9 cellular contexts compared by ENCODE assay signal in genomic region chr16:84643180-84643583, GRCh38. TPM values are rescaled to one million over a fixed set of nuclear protein-coding genes. Genes with fewer than 3 reads are reported as not detected.
A peak's percentile ranks its signal among the peaks of the same experiment; 100 is the strongest.
DNase-seq lines count a peak whose midpoint lies in the region; ATAC-seq, FAIRE-seq and TF ChIP-seq lines count a peak whose summit lies in the region.
"Had no signal": no experiment of that assay in that cellular context is flagged by ENCODE, and none has a peak within 500 bp of the region (broad histone marks: within the 10 kb centered on the region; RNA-seq: fewer than 3 reads in every experiment).

No MANE protein-coding gene starts in this region.

- H3K79me2 ChIP-seq in keratinocyte (ENCODE audit: control insufficient read depth, insufficient read depth, low read length) = peaks cover 3% of the 10 kb centered on the region

- WGBS in HUES64 = 71% methylated on average over 8 of the region's 8 CpGs
- WGBS in transverse colon (ENCODE audit: low coverage in 1 of 2), 2 donors = 67 to 86% methylated on average over 5 to 7 of the region's 8 CpGs

- H3K27ac ChIP-seq in HUES64 (ENCODE audit: low read depth, low read length) (no peak overlapping the region), keratinocyte (ENCODE audit: control insufficient read depth, insufficient read depth, low read length) (peak overlapping the region; percentile 85), transverse colon (peak overlapping the region; percentile 56 to 69 (median 64))

- in situ Hi-C loops in transverse colon (cut with MboI; ENCODE audit: low pct_ligation_motif_present in 1 of 4, low pct_unique_long_range_greater_than_20kb in 1 of 4, low sequenced_read_pairs in 3 of 4) = no loop called here

- no peaks in the 10 kb centered on the region for H3K9me3 ChIP-seq in HUES64 (ENCODE audit: insufficient read depth, low read depth, low read length)
- no peaks in the 10 kb centered on the region for H3K9me3 ChIP-seq in keratinocyte (ENCODE audit: control insufficient read depth, low read depth, low read length)
- no peaks in the 10 kb centered on the region for H3K9me3 ChIP-seq in transverse colon

- peak overlapping the region; percentile 50 for H2AFZ ChIP-seq in keratinocyte (ENCODE audit: control insufficient read depth, low read length)

- peak; percentile 88 for FAIRE-seq in keratinocyte (lab: Jason Lieb, UNC)

- DNase-seq in keratinocyte (ENCODE audit: low read depth, low spot score) (peak; percentile 83), transverse colon (peak; percentile 58), UCSD-AML1 (lab: John Stamatoyannopoulos, UW; ENCODE audit: unreplicated experiment) (no peak)
- DNase-seq: activated naive CD8-positive, alpha-beta T cell treated with anti-CD3 and anti-CD28 coated beads, Interleukin-2, amount 10 ng/mL, durations not matched to agents 7 days and 5 days; stimulated activated CD4-positive, alpha-beta T cell treated with anti-CD3 and anti-CD28 coated beads, Interleukin-4, amount 100 ng/mL, for 4 hours had no signal

- dilution Hi-C loops in keratinocyte (cut with MboI; ENCODE audit: extremely low pct_ligation_motif_present, low sequenced_read_pairs) = no loop called here

- TF ChIP-seq CTCF in WI38 (IDR thresholded peaks at IDR 0.05; ENCODE audit: low read depth, low read length) (no peak), keratinocyte (optimal IDR thresholded peaks at IDR 0.05 in 1 of 3, IDR thresholded peaks at IDR 0.05 in 1 of 3, conservative IDR thresholded peaks at IDR 0.05 in 1 of 3; ENCODE audit: extremely low read depth in 1 of 3, insufficient read depth in 2 of 3, low read length in 3 of 3) (no peak), transverse colon (IDR thresholded peaks at IDR 0.05) (no peak)

- H4K20me1 ChIP-seq in keratinocyte (ENCODE audit: control insufficient read depth, extremely low read depth, insufficient read depth, low read length) = no peaks in the 10 kb centered on the region

- peak overlapping the region; percentile 89 for H3K4me2 ChIP-seq in keratinocyte (ENCODE audit: control insufficient read depth, extremely low read depth, insufficient read depth, low read depth, low read length)

- no peaks in the 10 kb centered on the region for H3K36me3 ChIP-seq in HUES64 (ENCODE audit: insufficient read depth, low read length)
- no peaks in the 10 kb centered on the region for H3K36me3 ChIP-seq in keratinocyte (ENCODE audit: control insufficient read depth in 2 of 2, extremely low read depth in 1 of 2, insufficient read depth in 2 of 2, low read length in 2 of 2)
- H3K36me3 ChIP-seq in transverse colon = no peaks in the 10 kb centered on the region

- H3K27me3 ChIP-seq in HUES64 (ENCODE audit: insufficient read depth, low read length) (peaks cover 13% of the 10 kb centered on the region), keratinocyte (ENCODE audit: control insufficient read depth, extremely low read depth, insufficient read depth, low read length) (no peaks in the 10 kb centered on the region), transverse colon (no peaks in the 10 kb centered on the region)

- no peak for TF ChIP-seq POLR2A in transverse colon (IDR thresholded peaks at IDR 0.05)

- H3K4me3 ChIP-seq in HUES64 (ENCODE audit: low read length) (no peak overlapping the region), WI38 (ENCODE audit: low read depth, low read length) (0 out of 2 replicates have a peak overlapping the region, but pooled peaks have one; percentile 12), keratinocyte (ENCODE audit: control insufficient read depth in 2 of 3, extremely low read depth in 1 of 3, insufficient read depth in 2 of 3, low read depth in 1 of 3, low read length in 3 of 3) (peak overlapping the region; percentile 27 to 61 (median 56)), transverse colon (no peak overlapping the region)

- no peak for TF ChIP-seq EP300 in transverse colon (IDR thresholded peaks at IDR 0.05; ENCODE audit: low read depth)

- H3K4me1 ChIP-seq in HUES64 (ENCODE audit: insufficient read depth, low read length) (peaks cover 4% of the 10 kb centered on the region; the same call in 1 of the 2 replicates), keratinocyte (ENCODE audit: control insufficient read depth, extremely low read depth, insufficient read depth, low read length) (peaks cover 39% of the 10 kb centered on the region), transverse colon (peaks cover 7 to 31% (median 11%) of the 10 kb centered on the region in 4 donors)

- 0 out of 2 replicates have a peak overlapping the region, but pooled peaks have one; percentile 15 for H3K9ac ChIP-seq in HUES64 (ENCODE audit: low read depth, low read length)
- peak overlapping the region; percentile 79 for H3K9ac ChIP-seq in keratinocyte (ENCODE audit: control insufficient read depth, extremely low read depth, insufficient read depth, low read length)

- H3K9me1 ChIP-seq in keratinocyte (ENCODE audit: control insufficient read depth, extremely low read depth, insufficient read depth, low read length) = no peaks in the 10 kb centered on the region

- intact Hi-C loops in transverse colon (cut with DNase I; ENCODE audit: low total_unique reads) = no loop called here

- no peak for ATAC-seq in GM21526 (IDR thresholded peaks at IDR 0.05; ENCODE audit: low FRiP score, unreplicated experiment)
- no peak for ATAC-seq in GM21825 (IDR thresholded peaks at IDR 0.05; ENCODE audit: unreplicated experiment)

RNA-seq across cellular contexts. Expression of gene KLHL36, which starts 5.1 kb away (rescaled TPM):
- polyA plus RNA-seq in HUES64 (2013, experiment 1 of 2) = 12.1 TPM
- polyA plus RNA-seq in HUES64 (2013, experiment 2 of 2) = 15.3 TPM
- polyA plus RNA-seq in keratinocyte = 27.5 to 36.8 TPM (median 35.6 TPM) in 3 replicates
- polyA plus RNA-seq in keratinocyte (2011; ENCODE audit: low read depth) = 16.3 TPM
- 21.7 and 34.5 TPM in 2 replicates for polyA plus RNA-seq in keratinocyte (2011; cell fraction: cytosol; rRNA removed)
- polyA plus RNA-seq in keratinocyte (2011; cell fraction: nucleus; rRNA removed) = 69.7 and 73.8 TPM in 2 replicates
- polyA plus RNA-seq in keratinocyte (2012; ENCODE audit: low replicate concordance) = 25.8 and 35.8 TPM in 2 replicates
- 43.4 to 52.8 TPM (median 49.9 TPM) in 3 replicates for polyA minus RNA-seq in keratinocyte
- polyA minus RNA-seq in keratinocyte (2011; cell fraction: cytosol; rRNA and poly(A)+ RNA removed) = 85.8 TPM
- polyA minus RNA-seq in keratinocyte (2011; cell fraction: nucleus; rRNA and poly(A)+ RNA removed) = 72.9 and 83.9 TPM in 2 replicates
- total RNA-seq in transverse colon = 10 to 100 TPM; 38.0 to 75.5 (median 66.7) TPM

RNA-seq across cellular contexts. Expression of gene COTL1, which starts 25.3 kb away (rescaled TPM):
- 158 TPM for polyA plus RNA-seq in HUES64 (2013, experiment 1 of 2)
- 213 TPM for polyA plus RNA-seq in HUES64 (2013, experiment 2 of 2)
- polyA plus RNA-seq in keratinocyte = 60.2 to 197 TPM (median 116 TPM) in 3 replicates
- polyA plus RNA-seq in keratinocyte (2011; ENCODE audit: low read depth) = 24.3 TPM
- 135 and 202 TPM in 2 replicates for polyA plus RNA-seq in keratinocyte (2011; cell fraction: cytosol; rRNA removed)
- 40.2 and 49.9 TPM in 2 replicates for polyA plus RNA-seq in keratinocyte (2011; cell fraction: nucleus; rRNA removed)
- 47.5 and 313 TPM in 2 replicates for polyA plus RNA-seq in keratinocyte (2012; ENCODE audit: low replicate concordance)
- polyA minus RNA-seq in keratinocyte = 66.0 to 188 TPM (median 80.8 TPM) in 3 replicates
- 85.4 TPM for polyA minus RNA-seq in keratinocyte (2011; cell fraction: cytosol; rRNA and poly(A)+ RNA removed)
- polyA minus RNA-seq in keratinocyte (2011; cell fraction: nucleus; rRNA and poly(A)+ RNA removed) = 16.2 and 21.6 TPM in 2 replicates
- total RNA-seq in transverse colon = 10 to 100 TPM; 31.1 to 78.9 (median 47.9) TPM

RNA-seq across cellular contexts. Expression of gene USP10, which starts 56.6 kb away (rescaled TPM):
- 101 TPM for polyA plus RNA-seq in HUES64 (2013, experiment 1 of 2)
- polyA plus RNA-seq in HUES64 (2013, experiment 2 of 2) = 109 TPM
- polyA plus RNA-seq in keratinocyte = 75.4 to 92.0 TPM (median 79.3 TPM) in 3 replicates
- 39.3 TPM for polyA plus RNA-seq in keratinocyte (2011; ENCODE audit: low read depth)
- polyA plus RNA-seq in keratinocyte (2011; cell fraction: cytosol; rRNA removed) = 58.0 and 63.5 TPM in 2 replicates
- polyA plus RNA-seq in keratinocyte (2011; cell fraction: nucleus; rRNA removed) = 76.7 and 89.7 TPM in 2 replicates
- polyA plus RNA-seq in keratinocyte (2012; ENCODE audit: low replicate concordance) = 47.6 and 78.5 TPM in 2 replicates
- polyA minus RNA-seq in keratinocyte = 213 to 474 TPM (median 267 TPM) in 3 replicates
- polyA minus RNA-seq in keratinocyte (2011; cell fraction: cytosol; rRNA and poly(A)+ RNA removed) = 76.7 TPM
- 61.2 and 107 TPM in 2 replicates for polyA minus RNA-seq in keratinocyte (2011; cell fraction: nucleus; rRNA and poly(A)+ RNA removed)
- 10 to 100 TPM; 23.6 to 56.8 (median 45.4) TPM for total RNA-seq in transverse colon

Comparison
In these comparisons a context has a peak if more than half of its experiments do, and no peak if none do; other contexts are left out.
1. H3K4me3 ChIP-seq: peak in WI38 (single experiment) and keratinocyte (3 of 3); none in HUES64 (single experiment) and transverse colon (0 of 4).